ENCODE assay signal across 8 cellular contexts in the genomic region with DNA sequence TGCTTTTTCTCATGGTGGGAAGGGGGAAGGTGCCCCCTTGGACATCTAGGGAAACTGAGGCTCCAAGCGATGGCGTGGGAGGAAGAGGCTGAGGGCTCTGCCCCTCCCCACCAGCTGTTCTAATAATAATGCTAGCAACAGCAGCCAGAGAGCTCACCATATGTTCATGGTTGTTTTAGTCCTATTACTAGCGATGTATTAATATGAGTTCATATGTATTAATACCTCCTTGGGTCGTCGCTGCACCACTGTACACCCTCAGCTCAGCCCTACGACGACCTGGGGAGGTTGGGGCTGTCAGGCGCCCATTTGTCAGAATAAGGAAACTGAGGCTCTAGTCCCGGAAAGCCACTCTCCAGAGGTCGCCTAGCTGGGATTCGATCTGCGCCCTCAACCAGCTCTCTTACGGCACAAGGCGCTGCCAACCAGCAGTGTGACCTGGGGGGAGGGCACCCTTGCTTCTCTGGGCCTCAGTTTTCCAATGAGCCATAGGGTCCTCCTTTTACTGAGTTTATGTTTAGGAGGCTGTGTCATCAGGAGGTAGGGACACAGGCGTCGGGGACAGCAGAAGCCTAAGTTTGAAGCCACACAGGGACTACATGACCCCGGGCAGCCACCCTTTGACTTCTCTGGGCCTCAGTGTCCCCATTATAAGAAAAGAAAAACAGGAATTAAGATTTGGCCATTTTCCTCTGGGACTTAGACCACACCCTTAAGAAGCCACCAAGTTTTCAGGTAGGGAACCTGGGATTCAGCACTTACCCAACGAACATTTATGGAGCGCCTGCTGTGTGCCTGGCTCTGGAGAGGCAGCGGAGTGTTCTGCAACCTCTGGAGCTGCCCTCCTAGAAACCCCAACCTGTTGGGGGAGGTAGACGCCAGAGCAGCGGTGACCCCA. TPM values are rescaled to one million over a fixed set of nuclear protein-coding genes. Genes with fewer than 3 reads are reported as not detected.
A peak's percentile ranks its signal among the peaks of the same experiment; 100 is the strongest.
DNase-seq lines count a peak whose midpoint lies in the region; ATAC-seq and TF ChIP-seq lines count a peak whose summit lies in the region.

No MANE protein-coding gene starts in this region.

- peaks cover 7 to 57% (median 52%) of the 10 kb centered on the region in 3 donors for H3K27me3 ChIP-seq in sigmoid colon

- H3K27ac ChIP-seq in sigmoid colon, result no peak overlapping the region

- no peak overlapping the region for H3K27ac Mint-ChIP-seq in endothelial cell (ENCODE audit: unreplicated experiment)

- peak overlapping the region in 3 of 4 donors; percentile 24 to 45 (median 43) for H3K4me3 ChIP-seq in sigmoid colon

- intact Hi-C loops in sigmoid colon (cut with DNase I), result no loop called here

- no peak for TF ChIP-seq CTCF in endothelial cell (IDR thresholded peaks at IDR 0.05; ENCODE audit: unreplicated experiment)
- no peak for TF ChIP-seq CTCF in sigmoid colon (IDR thresholded peaks at IDR 0.05)
- TF ChIP-seq CTCF in GM13977 (IDR thresholded peaks at IDR 0.05; ENCODE audit: extremely low read depth, insufficient read depth, missing control alignments), result no peak

- no peak for TF ChIP-seq EP300 in sigmoid colon (IDR thresholded peaks at IDR 0.05)

- in situ Hi-C loops in GM13977 (cut with MboI; ENCODE audit: low pct_unique_long_range_greater_than_20kb, low sequenced_read_pairs, unreplicated experiment), result no loop called here

- DNase-seq in NCI-H69 (lab: John Stamatoyannopoulos, UW) (peak; percentile 55), endothelial cell (ENCODE audit: low spot score) (no peak), sigmoid colon (no peak), germinal center (ENCODE audit: low spot score) (no peak), GM13977 (ENCODE audit: low spot score) (no peak), retina (no peak)

- 24 to 32% methylated on average over 22 of the region's 22 CpGs for WGBS in sigmoid colon, 2 donors

- H3K36me3 ChIP-seq in sigmoid colon, result no peaks in the 10 kb centered on the region

- H3K4me1 ChIP-seq in sigmoid colon, result peaks cover 0 to 20% (median 16%) of the 10 kb centered on the region in 4 donors

- H3K4me1 Mint-ChIP-seq in endothelial cell (ENCODE audit: unreplicated experiment), result no peaks in the 10 kb centered on the region

- peak; percentile 10 for ATAC-seq in GM19395 (IDR thresholded peaks at IDR 0.05; ENCODE audit: unreplicated experiment)
- ATAC-seq in HG02571 (IDR thresholded peaks at IDR 0.05; ENCODE audit: unreplicated experiment), result no peak

- H3K36me3 Mint-ChIP-seq in endothelial cell (ENCODE audit: low read depth, unreplicated experiment), result no peaks in the 10 kb centered on the region

- peaks cover 2% of the 10 kb centered on the region for H3K27me3 Mint-ChIP-seq in endothelial cell (ENCODE audit: unreplicated experiment)

- H3K9me3 ChIP-seq in sigmoid colon, result no peaks in the 10 kb centered on the region

- H3K9me3 Mint-ChIP-seq in endothelial cell (ENCODE audit: unreplicated experiment), result no peaks in the 10 kb centered on the region

- H3K4me3 Mint-ChIP-seq in endothelial cell (ENCODE audit: unreplicated experiment), result peak overlapping the region; percentile 37

- no peak for TF ChIP-seq POLR2A in sigmoid colon (IDR thresholded peaks at IDR 0.05)

RNA-seq across cellular contexts. Expression of a gene that starts 0.7 kb away (rescaled TPM):
- total RNA-seq in endothelial cell (ENCODE audit: unreplicated experiment), result 3.9 TPM
- total RNA-seq in sigmoid colon, result 1 to 10 TPM; 2.6 to 6.9 (median 3.3) TPM
- 10 to 100 TPM in 1 of 3 donors, 1 to 10 TPM in 2; 4.2 to 16.3 (median 5.3) TPM for polyA plus RNA-seq in sigmoid colon

RNA-seq across cellular contexts. Expression of a gene that starts 11.5 kb away (rescaled TPM):
- total RNA-seq in endothelial cell (ENCODE audit: unreplicated experiment), result not detected
- total RNA-seq in sigmoid colon, result 1 to 10 TPM in 2 of 4 donors, under 1 TPM in 1, not detected in 1; 0.99 to 2.2 (median 1.4) TPM
- 1 to 10 TPM; 1.8 to 6.0 (median 5.9) TPM for polyA plus RNA-seq in sigmoid colon

RNA-seq across cellular contexts. Expression of a gene that starts 54.7 kb away (rescaled TPM):
- total RNA-seq in endothelial cell (ENCODE audit: unreplicated experiment) (28.0 TPM), sigmoid colon (10 to 100 TPM in 2 of 4 donors, 1 to 10 TPM in 2; 7.8 to 18.0 (median 9.5) TPM)
- 1 to 10 TPM; 1.8 to 8.7 (median 6.5) TPM for polyA plus RNA-seq in sigmoid colon
